Comparison of ENCODE assay signal across 22 cellular contexts in genomic region chr1:214106375-214106774, GRCh38.
A peak's percentile ranks its signal among the peaks of the same experiment; 100 is the strongest.
DNase-seq lines count a peak whose midpoint lies in the region; ATAC-seq and TF ChIP-seq lines count a peak whose summit lies in the region.
"Had no signal": no experiment of that assay in that cellular context is flagged by ENCODE, and none has a peak within 500 bp of the region (broad histone marks: within the 10 kb centered on the region; RNA-seq: fewer than 3 reads in every experiment).

No MANE protein-coding gene starts in this region.

- H3K36me3 ChIP-seq in heart left ventricle = no peaks in the 10 kb centered on the region
- H3K36me3 ChIP-seq: BLaER1 had no signal

- no peak for TF ChIP-seq POLR2A in heart left ventricle (IDR thresholded peaks at IDR 0.05)

- DNase-seq in heart left ventricle = no peak
- no peak for DNase-seq in cardiac septum (ENCODE audit: low spot score)
- peak; percentile 14 for DNase-seq in choroid plexus epithelial cell (ENCODE audit: low read depth)
- no peak for DNase-seq in right cardiac atrium
- DNase-seq in stimulated activated naive CD4-positive, alpha-beta T cell treated with Interleukin-2 at 50 U/mL for 16 hours (lab: John Stamatoyannopoulos, UW) = no peak
- no peak for DNase-seq in germinal center (ENCODE audit: low spot score)
- DNase-seq in HUDEP-2 (lab: John Stamatoyannopoulos, UW; ENCODE audit: unreplicated experiment in 76 of 76) = no peak
- no peak for DNase-seq in T-helper 1 cell
- DNase-seq: Calu3; CD8-positive, alpha-beta T cell; DMS53; EL; GM23248; KG1; NCI-H187 treated with DMSO at 0.1 percent for 48 hours; NCI-H2227 treated with DMSO at 0.1 percent for 48 hours; NCI-H510A treated with DMSO at 0.1 percent for 48 hours; SHP77 had no signal

- intact Hi-C loops in heart left ventricle (cut with DNase I) = loop anchor here in 6 of 10 donors (2.0 to 10.0 kb wide), 6 partner anchors 54 to 114 kb away; no protein-coding TSS in a partner anchor
- intact Hi-C loops in cardiac septum (cut with DNase I) = no loop called here
- intact Hi-C loops in right cardiac atrium (cut with DNase I) = loop anchor here in 1 of 4 donors (5.0 kb wide), 1 partner anchor 119 kb away; the partner anchor contains the start of gene PROX1

- ATAC-seq in heart left ventricle (peak in 2 of 4 donors; percentile 20 to 57), right cardiac atrium (peak in 1 of 2 donors; percentile 15)
- ATAC-seq: CD8-positive, alpha-beta T cell; HCT116; Panc1; SK-N-SH treated with all-trans-retinoic acid at 6 μM for 48 hours had no signal

- H3K4me3 ChIP-seq in heart left ventricle = no peak overlapping the region
- no peak overlapping the region for H3K4me3 ChIP-seq in choroid plexus epithelial cell (ENCODE audit: low read depth, low read length)
- H3K4me3 ChIP-seq in right cardiac atrium (ENCODE audit: low read length) = no peak overlapping the region
- H3K4me3 ChIP-seq: BLaER1, GM23248 had no signal

- H3K9me3 ChIP-seq in heart left ventricle (peaks cover 0 to 12% (median 0%) of the 10 kb centered on the region in 12 donors), right cardiac atrium (ENCODE audit: control insufficient read depth, low read length) (no peaks in the 10 kb centered on the region)

- H3K4me1 ChIP-seq in heart left ventricle (peaks cover 0 to 39% (median 9%) of the 10 kb centered on the region in 12 donors), right cardiac atrium (ENCODE audit: control insufficient read depth, insufficient read depth, low read length) (no peaks in the 10 kb centered on the region)
- H3K4me1 ChIP-seq: BLaER1 had no signal

- H3K27ac ChIP-seq in heart left ventricle (peak overlapping the region in 10 of 12 donors; percentile 75 to 97 (median 84)), right cardiac atrium (ENCODE audit: low read length) (peak overlapping the region; percentile 15)
- H3K27ac ChIP-seq: BLaER1, GM23248 had no signal

- 33 to 53% (median 50%) methylated on average over 9 of the region's 9 CpGs for WGBS in heart left ventricle, 4 donors
- 45% methylated on average over 9 of the region's 9 CpGs for WGBS in right cardiac atrium

- peaks cover 0 to 3% (median 0%) of the 10 kb centered on the region in 9 donors for H3K27me3 ChIP-seq in heart left ventricle
- H3K27me3 ChIP-seq in right cardiac atrium (ENCODE audit: control insufficient read depth, insufficient read depth) = no peaks in the 10 kb centered on the region
- H3K27me3 ChIP-seq: BLaER1 had no signal

- TF ChIP-seq CTCF in heart left ventricle (IDR thresholded peaks at IDR 0.05) (no peak), choroid plexus epithelial cell (conservative IDR thresholded peaks at IDR 0.05; ENCODE audit: low read depth, low read length) (no peak)
